1 cellular context compared by ENCODE assay signal in the genomic region with DNA sequence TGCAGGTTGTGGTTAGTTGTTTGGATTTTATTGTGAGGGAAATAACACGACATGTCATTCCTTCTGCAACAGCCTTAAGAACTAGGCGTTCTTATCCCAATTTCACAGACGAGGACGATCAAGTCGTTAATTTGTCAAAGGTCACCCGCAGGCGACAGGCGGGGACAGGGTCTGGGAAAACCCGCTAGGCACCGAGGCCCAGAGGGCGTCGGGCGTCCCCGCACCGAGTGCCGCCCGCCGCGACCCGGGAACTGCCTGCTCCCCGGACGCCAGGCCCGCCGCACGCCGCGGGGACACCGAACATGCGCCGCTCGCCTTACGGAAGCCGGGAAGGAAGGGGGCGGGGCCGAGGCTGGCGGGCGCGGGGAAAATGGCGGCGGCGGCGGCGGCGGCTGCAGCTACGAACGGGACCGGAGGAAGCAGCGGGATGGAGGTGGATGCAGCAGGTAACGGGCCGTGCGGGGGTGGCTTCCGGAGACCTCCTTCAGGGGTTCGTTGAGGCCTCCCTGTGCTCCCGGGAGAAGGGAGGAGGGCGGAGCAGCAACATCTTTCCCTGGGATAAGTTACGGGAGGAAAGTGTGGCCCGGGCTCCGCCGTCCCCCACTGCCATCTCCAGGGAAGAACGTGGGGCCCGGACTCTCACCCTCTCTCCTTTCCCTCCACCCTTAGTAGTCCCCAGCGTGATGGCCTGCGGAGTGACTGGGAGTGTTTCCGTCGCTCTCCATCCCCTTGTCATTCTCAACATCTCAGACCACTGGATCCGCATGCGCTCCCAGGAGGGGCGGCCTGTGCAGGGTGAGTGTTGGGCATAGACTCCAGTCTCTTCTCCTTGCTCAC.
TF ChIP-seq lines count a peak whose summit lies in the region.

A gene (plus strand): TSS at position 349 of the 837 bp plus-strand sequence. CDS start 22 bp downstream, at position 371.

TF ChIP-seq in HepG2, 621 proteins besides CTCF, POLR2A, EP300 and RAD21 (continued from another document and continues in another):
- TF ChIP-seq, protein P1, sequence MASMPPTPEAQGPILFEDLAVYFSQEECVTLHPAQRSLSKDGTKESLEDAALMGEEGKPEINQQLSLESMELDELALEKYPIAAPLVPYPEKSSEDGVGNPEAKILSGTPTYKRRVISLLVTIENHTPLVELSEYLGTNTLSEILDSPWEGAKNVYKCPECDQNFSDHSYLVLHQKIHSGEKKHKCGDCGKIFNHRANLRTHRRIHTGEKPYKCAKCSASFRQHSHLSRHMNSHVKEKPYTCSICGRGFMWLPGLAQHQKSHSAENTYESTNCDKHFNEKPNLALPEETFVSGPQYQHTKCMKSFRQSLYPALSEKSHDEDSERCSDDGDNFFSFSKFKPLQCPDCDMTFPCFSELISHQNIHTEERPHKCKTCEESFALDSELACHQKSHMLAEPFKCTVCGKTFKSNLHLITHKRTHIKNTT (CRISPR knock-in tag; IDR thresholded peaks at IDR 0.05), result no peak
- TF ChIP-seq KLF13 (CRISPR knock-in tag; IDR thresholded peaks at IDR 0.05) (peak; percentile 24; the same call in 1 of the 2 replicates), MAZ (IDR thresholded peaks at IDR 0.05; ENCODE audit: borderline replicate concordance, low read depth, low read length) (no peak), MAZ (CRISPR knock-in tag; IDR thresholded peaks at IDR 0.05; ENCODE audit: low read depth) (peak; percentile 81), NFE2L1 (CRISPR knock-in tag; IDR thresholded peaks at IDR 0.05; ENCODE audit: borderline replicate concordance) (no peak), ZNF562 (CRISPR knock-in tag; IDR thresholded peaks at IDR 0.05; ENCODE audit: borderline replicate concordance) (no peak; the same call in 1 of the 2 replicates), ZNF333 (CRISPR knock-in tag; IDR thresholded peaks at IDR 0.05; ENCODE audit: borderline replicate concordance) (no peak), CENPT (CRISPR knock-in tag; IDR thresholded peaks at IDR 0.05; ENCODE audit: low read depth) (peak; percentile 91), TBL1XR1 (IDR thresholded peaks at IDR 0.05; ENCODE audit: borderline replicate concordance, low read length, partially characterized antibody) (no peak), FOXP1 (IDR thresholded peaks at IDR 0.05) (no peak), FOXP1 (CRISPR knock-in tag; IDR thresholded peaks at IDR 0.05) (no peak), ZNF644 (CRISPR knock-in tag; IDR thresholded peaks at IDR 0.05; ENCODE audit: low read depth) (no peak), KDM6A (CRISPR knock-in tag; IDR thresholded peaks at IDR 0.05; ENCODE audit: low read depth) (no peak), ZNF33A (CRISPR knock-in tag; IDR thresholded peaks at IDR 0.05; ENCODE audit: borderline replicate concordance) (no peak), HMGA1 (CRISPR knock-in tag; conservative IDR thresholded peaks at IDR 0.05) (no peak), MEF2D (CRISPR knock-in tag; IDR thresholded peaks at IDR 0.05) (no peak; the same call in 1 of the 2 replicates), SSRP1 (CRISPR knock-in tag; IDR thresholded peaks at IDR 0.05) (no peak), RBM39 (IDR thresholded peaks at IDR 0.05; ENCODE audit: low read depth, low read length, poor library complexity, severe bottlenecking) (no peak), CEBPB (IDR thresholded peaks at IDR 0.05; ENCODE audit: borderline replicate concordance, low read depth, low read length) (no peak)
- TF ChIP-seq, protein P2, sequence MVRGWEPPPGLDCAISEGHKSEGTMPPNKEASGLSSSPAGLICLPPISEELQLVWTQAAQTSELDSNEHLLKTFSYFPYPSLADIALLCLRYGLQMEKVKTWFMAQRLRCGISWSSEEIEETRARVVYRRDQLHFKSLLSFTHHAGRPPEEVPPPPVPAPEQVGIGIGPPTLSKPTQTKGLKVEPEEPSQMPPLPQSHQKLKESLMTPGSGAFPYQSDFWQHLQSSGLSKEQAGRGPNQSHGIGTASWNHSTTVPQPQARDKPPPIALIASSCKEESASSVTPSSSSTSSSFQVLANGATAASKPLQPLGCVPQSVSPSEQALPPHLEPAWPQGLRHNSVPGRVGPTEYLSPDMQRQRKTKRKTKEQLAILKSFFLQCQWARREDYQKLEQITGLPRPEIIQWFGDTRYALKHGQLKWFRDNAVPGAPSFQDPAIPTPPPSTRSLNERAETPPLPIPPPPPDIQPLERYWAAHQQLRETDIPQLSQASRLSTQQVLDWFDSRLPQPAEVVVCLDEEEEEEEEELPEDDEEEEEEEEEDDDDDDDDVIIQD (CRISPR knock-in tag; IDR thresholded peaks at IDR 0.05; ENCODE audit: low read depth), result no peak
- TF ChIP-seq, protein P3, sequence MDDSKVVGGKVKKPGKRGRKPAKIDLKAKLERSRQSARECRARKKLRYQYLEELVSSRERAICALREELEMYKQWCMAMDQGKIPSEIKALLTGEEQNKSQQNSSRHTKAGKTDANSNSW (CRISPR knock-in tag; IDR thresholded peaks at IDR 0.05; ENCODE audit: borderline replicate concordance), result peak; percentile 96; the same call in 1 of the 2 replicates
- TF ChIP-seq, protein P4, sequence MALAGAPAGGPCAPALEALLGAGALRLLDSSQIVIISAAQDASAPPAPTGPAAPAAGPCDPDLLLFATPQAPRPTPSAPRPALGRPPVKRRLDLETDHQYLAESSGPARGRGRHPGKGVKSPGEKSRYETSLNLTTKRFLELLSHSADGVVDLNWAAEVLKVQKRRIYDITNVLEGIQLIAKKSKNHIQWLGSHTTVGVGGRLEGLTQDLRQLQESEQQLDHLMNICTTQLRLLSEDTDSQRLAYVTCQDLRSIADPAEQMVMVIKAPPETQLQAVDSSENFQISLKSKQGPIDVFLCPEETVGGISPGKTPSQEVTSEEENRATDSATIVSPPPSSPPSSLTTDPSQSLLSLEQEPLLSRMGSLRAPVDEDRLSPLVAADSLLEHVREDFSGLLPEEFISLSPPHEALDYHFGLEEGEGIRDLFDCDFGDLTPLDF (CRISPR knock-in tag; IDR thresholded peaks at IDR 0.05), result peak; percentile 87
- TF ChIP-seq, protein P5, sequence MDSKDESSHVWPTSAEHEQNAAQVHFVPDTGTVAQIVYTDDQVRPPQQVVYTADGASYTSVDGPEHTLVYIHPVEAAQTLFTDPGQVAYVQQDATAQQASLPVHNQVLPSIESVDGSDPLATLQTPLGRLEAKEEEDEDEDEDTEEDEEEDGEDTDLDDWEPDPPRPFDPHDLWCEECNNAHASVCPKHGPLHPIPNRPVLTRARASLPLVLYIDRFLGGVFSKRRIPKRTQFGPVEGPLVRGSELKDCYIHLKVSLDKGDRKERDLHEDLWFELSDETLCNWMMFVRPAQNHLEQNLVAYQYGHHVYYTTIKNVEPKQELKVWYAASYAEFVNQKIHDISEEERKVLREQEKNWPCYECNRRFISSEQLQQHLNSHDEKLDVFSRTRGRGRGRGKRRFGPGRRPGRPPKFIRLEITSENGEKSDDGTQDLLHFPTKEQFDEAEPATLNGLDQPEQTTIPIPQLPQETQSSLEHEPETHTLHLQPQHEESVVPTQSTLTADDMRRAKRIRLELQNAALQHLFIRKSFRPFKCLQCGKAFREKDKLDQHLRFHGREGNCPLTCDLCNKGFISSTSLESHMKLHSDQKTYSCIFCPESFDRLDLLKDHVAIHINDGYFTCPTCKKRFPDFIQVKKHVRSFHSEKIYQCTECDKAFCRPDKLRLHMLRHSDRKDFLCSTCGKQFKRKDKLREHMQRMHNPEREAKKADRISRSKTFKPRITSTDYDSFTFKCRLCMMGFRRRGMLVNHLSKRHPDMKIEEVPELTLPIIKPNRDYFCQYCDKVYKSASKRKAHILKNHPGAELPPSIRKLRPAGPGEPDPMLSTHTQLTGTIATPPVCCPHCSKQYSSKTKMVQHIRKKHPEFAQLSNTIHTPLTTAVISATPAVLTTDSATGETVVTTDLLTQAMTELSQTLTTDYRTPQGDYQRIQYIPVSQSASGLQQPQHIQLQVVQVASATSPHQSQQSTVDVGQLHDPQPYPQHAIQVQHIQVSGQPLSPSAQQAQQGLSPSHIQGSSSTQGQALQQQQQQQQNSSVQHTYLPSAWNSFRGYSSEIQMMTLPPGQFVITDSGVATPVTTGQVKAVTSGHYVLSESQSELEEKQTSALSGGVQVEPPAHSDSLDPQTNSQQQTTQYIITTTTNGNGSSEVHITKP (CRISPR knock-in tag; IDR thresholded peaks at IDR 0.05; ENCODE audit: low read depth), result no peak
- TF ChIP-seq, protein P6, sequence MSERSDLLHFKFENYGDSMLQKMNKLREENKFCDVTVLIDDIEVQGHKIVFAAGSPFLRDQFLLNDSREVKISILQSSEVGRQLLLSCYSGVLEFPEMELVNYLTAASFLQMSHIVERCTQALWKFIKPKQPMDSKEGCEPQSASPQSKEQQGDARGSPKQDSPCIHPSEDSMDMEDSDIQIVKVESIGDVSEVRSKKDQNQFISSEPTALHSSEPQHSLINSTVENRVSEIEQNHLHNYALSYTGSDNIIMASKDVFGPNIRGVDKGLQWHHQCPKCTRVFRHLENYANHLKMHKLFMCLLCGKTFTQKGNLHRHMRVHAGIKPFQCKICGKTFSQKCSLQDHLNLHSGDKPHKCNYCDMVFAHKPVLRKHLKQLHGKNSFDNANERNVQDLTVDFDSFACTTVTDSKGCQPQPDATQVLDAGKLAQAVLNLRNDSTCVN (CRISPR knock-in tag; IDR thresholded peaks at IDR 0.05; ENCODE audit: borderline replicate concordance), result 0 out of 2 replicates have a peak, but pooled peaks have one; percentile 59
- TF ChIP-seq, protein P7, sequence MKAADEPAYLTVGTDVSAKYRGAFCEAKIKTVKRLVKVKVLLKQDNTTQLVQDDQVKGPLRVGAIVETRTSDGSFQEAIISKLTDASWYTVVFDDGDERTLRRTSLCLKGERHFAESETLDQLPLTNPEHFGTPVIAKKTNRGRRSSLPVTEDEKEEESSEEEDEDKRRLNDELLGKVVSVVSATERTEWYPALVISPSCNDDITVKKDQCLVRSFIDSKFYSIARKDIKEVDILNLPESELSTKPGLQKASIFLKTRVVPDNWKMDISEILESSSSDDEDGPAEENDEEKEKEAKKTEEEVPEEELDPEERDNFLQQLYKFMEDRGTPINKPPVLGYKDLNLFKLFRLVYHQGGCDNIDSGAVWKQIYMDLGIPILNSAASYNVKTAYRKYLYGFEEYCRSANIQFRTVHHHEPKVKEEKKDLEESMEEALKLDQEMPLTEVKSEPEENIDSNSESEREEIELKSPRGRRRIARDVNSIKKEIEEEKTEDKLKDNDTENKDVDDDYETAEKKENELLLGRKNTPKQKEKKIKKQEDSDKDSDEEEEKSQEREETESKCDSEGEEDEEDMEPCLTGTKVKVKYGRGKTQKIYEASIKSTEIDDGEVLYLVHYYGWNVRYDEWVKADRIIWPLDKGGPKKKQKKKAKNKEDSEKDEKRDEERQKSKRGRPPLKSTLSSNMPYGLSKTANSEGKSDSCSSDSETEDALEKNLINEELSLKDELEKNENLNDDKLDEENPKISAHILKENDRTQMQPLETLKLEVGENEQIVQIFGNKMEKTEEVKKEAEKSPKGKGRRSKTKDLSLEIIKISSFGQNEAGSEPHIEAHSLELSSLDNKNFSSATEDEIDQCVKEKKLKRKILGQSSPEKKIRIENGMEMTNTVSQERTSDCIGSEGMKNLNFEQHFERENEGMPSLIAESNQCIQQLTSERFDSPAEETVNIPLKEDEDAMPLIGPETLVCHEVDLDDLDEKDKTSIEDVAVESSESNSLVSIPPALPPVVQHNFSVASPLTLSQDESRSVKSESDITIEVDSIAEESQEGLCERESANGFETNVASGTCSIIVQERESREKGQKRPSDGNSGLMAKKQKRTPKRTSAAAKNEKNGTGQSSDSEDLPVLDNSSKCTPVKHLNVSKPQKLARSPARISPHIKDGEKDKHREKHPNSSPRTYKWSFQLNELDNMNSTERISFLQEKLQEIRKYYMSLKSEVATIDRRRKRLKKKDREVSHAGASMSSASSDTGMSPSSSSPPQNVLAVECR (CRISPR knock-in tag; IDR thresholded peaks at IDR 0.05; ENCODE audit: borderline replicate concordance), result peak; percentile 94
- TF ChIP-seq, protein P8, sequence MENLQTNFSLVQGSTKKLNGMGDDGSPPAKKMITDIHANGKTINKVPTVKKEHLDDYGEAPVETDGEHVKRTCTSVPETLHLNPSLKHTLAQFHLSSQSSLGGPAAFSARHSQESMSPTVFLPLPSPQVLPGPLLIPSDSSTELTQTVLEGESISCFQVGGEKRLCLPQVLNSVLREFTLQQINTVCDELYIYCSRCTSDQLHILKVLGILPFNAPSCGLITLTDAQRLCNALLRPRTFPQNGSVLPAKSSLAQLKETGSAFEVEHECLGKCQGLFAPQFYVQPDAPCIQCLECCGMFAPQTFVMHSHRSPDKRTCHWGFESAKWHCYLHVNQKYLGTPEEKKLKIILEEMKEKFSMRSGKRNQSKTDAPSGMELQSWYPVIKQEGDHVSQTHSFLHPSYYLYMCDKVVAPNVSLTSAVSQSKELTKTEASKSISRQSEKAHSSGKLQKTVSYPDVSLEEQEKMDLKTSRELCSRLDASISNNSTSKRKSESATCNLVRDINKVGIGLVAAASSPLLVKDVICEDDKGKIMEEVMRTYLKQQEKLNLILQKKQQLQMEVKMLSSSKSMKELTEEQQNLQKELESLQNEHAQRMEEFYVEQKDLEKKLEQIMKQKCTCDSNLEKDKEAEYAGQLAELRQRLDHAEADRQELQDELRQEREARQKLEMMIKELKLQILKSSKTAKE (CRISPR knock-in tag; IDR thresholded peaks at IDR 0.05; ENCODE audit: borderline replicate concordance), result peak; percentile 73
- TF ChIP-seq, protein P9, sequence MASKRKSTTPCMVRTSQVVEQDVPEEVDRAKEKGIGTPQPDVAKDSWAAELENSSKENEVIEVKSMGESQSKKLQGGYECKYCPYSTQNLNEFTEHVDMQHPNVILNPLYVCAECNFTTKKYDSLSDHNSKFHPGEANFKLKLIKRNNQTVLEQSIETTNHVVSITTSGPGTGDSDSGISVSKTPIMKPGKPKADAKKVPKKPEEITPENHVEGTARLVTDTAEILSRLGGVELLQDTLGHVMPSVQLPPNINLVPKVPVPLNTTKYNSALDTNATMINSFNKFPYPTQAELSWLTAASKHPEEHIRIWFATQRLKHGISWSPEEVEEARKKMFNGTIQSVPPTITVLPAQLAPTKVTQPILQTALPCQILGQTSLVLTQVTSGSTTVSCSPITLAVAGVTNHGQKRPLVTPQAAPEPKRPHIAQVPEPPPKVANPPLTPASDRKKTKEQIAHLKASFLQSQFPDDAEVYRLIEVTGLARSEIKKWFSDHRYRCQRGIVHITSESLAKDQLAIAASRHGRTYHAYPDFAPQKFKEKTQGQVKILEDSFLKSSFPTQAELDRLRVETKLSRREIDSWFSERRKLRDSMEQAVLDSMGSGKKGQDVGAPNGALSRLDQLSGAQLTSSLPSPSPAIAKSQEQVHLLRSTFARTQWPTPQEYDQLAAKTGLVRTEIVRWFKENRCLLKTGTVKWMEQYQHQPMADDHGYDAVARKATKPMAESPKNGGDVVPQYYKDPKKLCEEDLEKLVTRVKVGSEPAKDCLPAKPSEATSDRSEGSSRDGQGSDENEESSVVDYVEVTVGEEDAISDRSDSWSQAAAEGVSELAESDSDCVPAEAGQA (IDR thresholded peaks at IDR 0.05; ENCODE audit: low read depth), result no peak; the same call in 1 of the 2 replicates
- TF ChIP-seq, protein P9 (CRISPR knock-in tag; IDR thresholded peaks at IDR 0.05; ENCODE audit: borderline replicate concordance), result 0 out of 2 replicates have a peak, but pooled peaks have one; percentile 91
